ENCODE assay signal across 13 cellular contexts in the genomic region with DNA sequence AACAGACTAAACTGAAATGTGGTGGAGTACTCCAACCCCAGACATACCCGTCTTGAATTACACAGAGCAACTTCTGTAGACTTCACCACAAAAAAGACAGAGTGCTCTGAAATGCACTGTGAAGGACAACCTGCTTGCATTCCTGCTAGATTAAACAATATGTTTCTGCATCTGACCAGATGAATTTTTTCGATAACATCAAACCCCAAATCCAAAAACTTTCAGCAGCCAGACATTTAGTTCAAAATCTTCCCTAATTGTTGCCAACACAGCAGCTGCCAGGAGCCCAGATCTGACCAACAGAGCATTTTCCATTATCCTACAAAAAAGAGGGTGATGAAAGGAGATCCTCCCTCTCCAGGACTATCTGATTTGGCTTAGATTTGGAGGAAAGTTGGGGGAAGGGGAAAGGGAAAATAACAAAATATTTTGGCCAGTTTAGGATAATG.
DNase-seq lines count a peak whose midpoint lies in the region.
"Had no signal": no experiment of that assay in that cellular context is flagged by ENCODE, and none has a peak within 500 bp of the region (broad histone marks: within the 10 kb centered on the region; RNA-seq: fewer than 3 reads in every experiment).

No MANE protein-coding gene starts in this region.

- CTCF ChIA-PET in activated CD4-positive, alpha-beta memory T cell treated with anti-CD3 and anti-CD28 coated beads, Interleukin-2, amount 10 ng/mL, durations not matched to agents 7 days and 5 days (lab: Charles Lee), result no interaction called here

- in situ Hi-C loops in GM23248 (cut with MboI), result no loop called here

- H3K4me1 ChIP-seq in GM23248 (ENCODE audit: insufficient read depth), result peaks cover 28% of the 10 kb centered on the region

- no peaks in the 10 kb centered on the region for H3K27me3 Mint-ChIP-seq in activated CD4-positive, alpha-beta memory T cell treated with anti-CD3 and anti-CD28 coated beads, Interleukin-2, amount 10 ng/mL, durations not matched to agents 7 days and 5 days
- H3K27me3 Mint-ChIP-seq: activated naive CD8-positive, alpha-beta T cell treated with anti-CD3 and anti-CD28 coated beads, Interleukin-2, amount 10 ng/mL, durations not matched to agents 7 days and 5 days; natural killer cell treated with Interleukin-12 subunit alpha and Interleukin-12 subunit beta and Interleukin-15 and Interleukin-18, amount 100 ng/mL, for 72 hours had no signal

- H3K79me2 ChIP-seq in GM23248 (ENCODE audit: insufficient read depth), result no peaks in the 10 kb centered on the region

- no peaks in the 10 kb centered on the region for H3K9me3 Mint-ChIP-seq in activated CD4-positive, alpha-beta memory T cell treated with anti-CD3 and anti-CD28 coated beads, Interleukin-2, amount 10 ng/mL, durations not matched to agents 7 days and 5 days
- H3K9me3 Mint-ChIP-seq: activated naive CD8-positive, alpha-beta T cell treated with anti-CD3 and anti-CD28 coated beads, Interleukin-2, amount 10 ng/mL, durations not matched to agents 7 days and 5 days had no signal

- no peak overlapping the region for H3K4me3 Mint-ChIP-seq in activated CD4-positive, alpha-beta memory T cell treated with anti-CD3 and anti-CD28 coated beads, Interleukin-2, amount 10 ng/mL, durations not matched to agents 7 days and 5 days
- H3K4me3 Mint-ChIP-seq: activated naive CD8-positive, alpha-beta T cell treated with anti-CD3 and anti-CD28 coated beads, Interleukin-2, amount 10 ng/mL, durations not matched to agents 7 days and 5 days; natural killer cell treated with Interleukin-12 subunit alpha and Interleukin-12 subunit beta and Interleukin-15 and Interleukin-18, amount 100 ng/mL, for 72 hours had no signal

- H3F3A ChIP-seq in GM23248 (ENCODE audit: insufficient read depth), result peaks cover 27% of the 10 kb centered on the region

- H3K36me3 ChIP-seq in GM23248 (ENCODE audit: low read depth), result no peaks in the 10 kb centered on the region

- 0 to 2% methylated on average over 2 of the region's 2 CpGs for WGBS in GM23248 (ENCODE audit: low coverage in 1 of 2, low lambda C conversion rate in 2 of 2, missing lambda C conversion rate in 2 of 2), 2 experiments

- no peak overlapping the region for H3K27ac Mint-ChIP-seq in activated CD4-positive, alpha-beta memory T cell treated with anti-CD3 and anti-CD28 coated beads, Interleukin-2, amount 10 ng/mL, durations not matched to agents 7 days and 5 days
- H3K27ac Mint-ChIP-seq: activated naive CD8-positive, alpha-beta T cell treated with anti-CD3 and anti-CD28 coated beads, Interleukin-2, amount 10 ng/mL, durations not matched to agents 7 days and 5 days; natural killer cell treated with Interleukin-12 subunit alpha and Interleukin-12 subunit beta and Interleukin-15 and Interleukin-18, amount 100 ng/mL, for 72 hours had no signal

- peak; percentile 85 for DNase-seq in GM23248
- DNase-seq in RPMI7951 (ENCODE audit: low read depth), result peak; percentile 97
- peak; percentile 95 for DNase-seq in fibroblast of peridontal ligament (ENCODE audit: extremely low read depth)
- peak; percentile 10 for DNase-seq in renal cortical epithelial cell (ENCODE audit: low read depth)
- DNase-seq in globus pallidus (ENCODE audit: low spot score), result no peak
- no peak for DNase-seq in activated CD4-positive, alpha-beta memory T cell treated with anti-CD3 and anti-CD28 coated beads, Interleukin-2, amount 10 ng/mL, durations not matched to agents 7 days and 5 days
- no peak for DNase-seq in dermis blood vessel endothelial cell
- no peak for DNase-seq in HPDE6-E6E7 (ENCODE audit: extremely low spot score)
- DNase-seq: activated CD8-positive, alpha-beta memory T cell treated with anti-CD3 and anti-CD28 coated beads for 24 hours; activated naive CD8-positive, alpha-beta T cell treated with anti-CD3 and anti-CD28 coated beads, Interleukin-2, amount 10 ng/mL, durations not matched to agents 7 days and 5 days; effector memory CD4-positive, alpha-beta T cell; NCI-H187 had no signal

- no peaks in the 10 kb centered on the region for H3K9me2 ChIP-seq in GM23248 (ENCODE audit: insufficient read depth)

- POLR2A ChIA-PET in activated CD4-positive, alpha-beta memory T cell treated with anti-CD3 and anti-CD28 coated beads, Interleukin-2, amount 10 ng/mL, durations not matched to agents 7 days and 5 days (lab: Charles Lee), result no interaction called here

- no peak overlapping the region for H2AFZ ChIP-seq in GM23248

- no peak overlapping the region for H3K4me3 ChIP-seq in GM23248

- H4K20me1 ChIP-seq in GM23248 (ENCODE audit: insufficient read depth), result no peaks in the 10 kb centered on the region

- H3K9me3 ChIP-seq in GM23248 (ENCODE audit: low read depth), result no peaks in the 10 kb centered on the region

- no peaks in the 10 kb centered on the region for H3K36me3 Mint-ChIP-seq in activated CD4-positive, alpha-beta memory T cell treated with anti-CD3 and anti-CD28 coated beads, Interleukin-2, amount 10 ng/mL, durations not matched to agents 7 days and 5 days (ENCODE audit: low read depth)
- H3K36me3 Mint-ChIP-seq: activated naive CD8-positive, alpha-beta T cell treated with anti-CD3 and anti-CD28 coated beads, Interleukin-2, amount 10 ng/mL, durations not matched to agents 7 days and 5 days; natural killer cell treated with Interleukin-12 subunit alpha and Interleukin-12 subunit beta and Interleukin-15 and Interleukin-18, amount 100 ng/mL, for 72 hours had no signal

- peak overlapping the region; percentile 38 for H3K27ac ChIP-seq in GM23248

- H3K27me3 ChIP-seq in GM23248 (replicated peaks; ENCODE audit: insufficient read depth), result no peaks in the 10 kb centered on the region

- no peaks in the 10 kb centered on the region for H3K4me1 Mint-ChIP-seq in activated CD4-positive, alpha-beta memory T cell treated with anti-CD3 and anti-CD28 coated beads, Interleukin-2, amount 10 ng/mL, durations not matched to agents 7 days and 5 days
- H3K4me1 Mint-ChIP-seq: activated naive CD8-positive, alpha-beta T cell treated with anti-CD3 and anti-CD28 coated beads, Interleukin-2, amount 10 ng/mL, durations not matched to agents 7 days and 5 days had no signal

- H3K4me2 ChIP-seq in GM23248 (ENCODE audit: unreplicated experiment), result peak overlapping the region; percentile 26

- no peak overlapping the region for H3K9ac ChIP-seq in GM23248

Comparison
In these comparisons a context has a peak if more than half of its experiments do, and no peak if none do; other contexts are left out.
1. DNase-seq: peak in GM23248 (single experiment), RPMI7951 (single experiment), fibroblast of peridontal ligament (single experiment) and renal cortical epithelial cell (single experiment); none in globus pallidus (single experiment), activated CD4-positive, alpha-beta memory T cell treated with anti-CD3 and anti-CD28 coated beads, Interleukin-2, amount 10 ng/mL, durations not matched to agents 7 days and 5 days (single experiment), dermis blood vessel endothelial cell (single experiment) and HPDE6-E6E7 (single experiment).